In the genomic region with DNA sequence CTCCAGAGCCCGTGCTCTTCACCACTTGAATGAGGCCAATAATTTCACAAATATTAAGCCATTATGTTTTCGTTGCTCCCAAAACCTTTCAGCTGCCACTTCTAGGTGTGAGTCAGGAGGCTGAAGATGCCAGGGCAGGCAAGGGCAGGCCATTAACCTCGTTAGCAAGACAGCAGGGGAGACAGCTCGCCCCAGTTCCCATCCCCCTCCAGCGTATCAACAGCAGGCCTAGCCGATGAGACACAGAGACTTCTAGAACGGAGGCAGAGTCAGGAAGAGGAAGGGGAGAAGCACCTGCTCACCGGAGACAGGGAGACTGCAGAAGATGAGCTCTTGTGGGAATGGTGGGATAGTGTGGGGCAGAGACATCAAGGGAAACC, we compare ENCODE assay signal across 19 cellular contexts. TPM values are rescaled to one million over a fixed set of nuclear protein-coding genes. Genes with fewer than 3 reads are reported as not detected.
"Had no signal": no experiment of that assay in that cellular context is flagged by ENCODE, and none has a peak within 500 bp of the region (broad histone marks: within the 10 kb centered on the region; RNA-seq: fewer than 3 reads in every experiment).

No MANE protein-coding gene starts in this region.

- H3K79me2 ChIP-seq: parathyroid adenoma had no signal

- H3K9me3 Mint-ChIP-seq: activated naive CD4-positive, alpha-beta T cell treated with anti-CD3 and anti-CD28 coated beads for 36 hours; activated T-helper 17 cell treated with anti-CD3 and anti-CD28 coated beads, Interleukin-2, amount 50 U/mL, for 72 hours; naive B cell; T-cell had no signal

- H3K4me3 Mint-ChIP-seq: activated naive CD4-positive, alpha-beta T cell treated with anti-CD3 and anti-CD28 coated beads for 36 hours; activated T-helper 17 cell treated with anti-CD3 and anti-CD28 coated beads, Interleukin-2, amount 50 U/mL, for 72 hours; naive B cell; T-cell had no signal

- H3K36me3 Mint-ChIP-seq: naive B cell, T-cell had no signal

- H2AFZ ChIP-seq: parathyroid adenoma had no signal

- H3K36me3 ChIP-seq: ascending aorta, esophagus muscularis mucosa, lower lobe of right lung had no signal

- ATAC-seq: activated T-helper 17 cell treated with anti-CD3 and anti-CD28 coated beads, Interleukin-2, amount 50 U/mL, for 72 hours; stimulated activated naive CD8-positive, alpha-beta T cell treated with anti-CD3 and anti-CD28 coated beads, Interleukin-15, Interleukin-2, amounts not matched to agents 100 U/mL and 50 U/mL, for 24 hours; T-cell had no signal

- H3K27ac Mint-ChIP-seq: activated naive CD4-positive, alpha-beta T cell treated with anti-CD3 and anti-CD28 coated beads for 36 hours; activated T-helper 17 cell treated with anti-CD3 and anti-CD28 coated beads, Interleukin-2, amount 50 U/mL, for 72 hours; naive B cell; T-cell had no signal

- H3K4me2 ChIP-seq: smooth muscle cell had no signal

- H3K4me3 ChIP-seq: ascending aorta, esophagus muscularis mucosa, lower lobe of right lung, smooth muscle cell had no signal

- DNase-seq: activated CD4-positive, CD25-positive, alpha-beta regulatory T cell treated with anti-CD3 and anti-CD28 coated beads, Interleukin-2, amount 50 U/mL, for 72 hours; activated naive CD4-positive, alpha-beta T cell treated with anti-CD3 and anti-CD28 coated beads for 36 hours; hippocampal formation; lower lobe of right lung; naive B cell; stimulated activated CD4-positive, alpha-beta T cell treated with anti-CD3 and anti-CD28 coated beads, Interleukin-4, amount 100 ng/mL, for 4 hours; stimulated activated CD8-positive, alpha-beta memory T cell treated with anti-CD3 and anti-CD28 coated beads, Interleukin-4, amount 100 ng/mL, for 48 hours; stimulated activated naive CD8-positive, alpha-beta T cell treated with anti-CD3 and anti-CD28 coated beads, Interleukin-15, Interleukin-2, amounts not matched to agents 100 U/mL and 50 U/mL, for 24 hours; T-cell; T-helper 9 cell; trophoblast cell had no signal

- H3K9me3 ChIP-seq: ascending aorta, esophagus muscularis mucosa, lower lobe of right lung had no signal

- H3K27me3 ChIP-seq: ascending aorta, esophagus muscularis mucosa had no signal

- H3K27ac ChIP-seq: ascending aorta, esophagus muscularis mucosa, lower lobe of right lung, parathyroid adenoma had no signal

- H3K4me1 ChIP-seq: ascending aorta, parathyroid adenoma had no signal

RNA-seq across cellular contexts. Expression of gene PLA2G4E, which starts 28.0 kb away (rescaled TPM):
- total RNA-seq: activated CD8-positive, alpha-beta memory T cell treated with anti-CD3 and anti-CD28 coated beads for 36 hours; activated naive CD4-positive, alpha-beta T cell treated with anti-CD3 and anti-CD28 coated beads for 36 hours; ascending aorta; dermis microvascular lymphatic vessel endothelial cell; esophagus muscularis mucosa; fibroblast of villous mesenchyme; T-cell had no signal
- polyA plus RNA-seq: smooth muscle cell had no signal

RNA-seq across cellular contexts. Expression of gene PLA2G4D, which starts 45.6 kb away (rescaled TPM):
- total RNA-seq: activated CD8-positive, alpha-beta memory T cell treated with anti-CD3 and anti-CD28 coated beads for 36 hours; activated naive CD4-positive, alpha-beta T cell treated with anti-CD3 and anti-CD28 coated beads for 36 hours; ascending aorta; dermis microvascular lymphatic vessel endothelial cell; esophagus muscularis mucosa; fibroblast of villous mesenchyme; lower lobe of right lung; T-cell had no signal
